Comparison of ENCODE assay signal across 18 cellular contexts in the genomic region with DNA sequence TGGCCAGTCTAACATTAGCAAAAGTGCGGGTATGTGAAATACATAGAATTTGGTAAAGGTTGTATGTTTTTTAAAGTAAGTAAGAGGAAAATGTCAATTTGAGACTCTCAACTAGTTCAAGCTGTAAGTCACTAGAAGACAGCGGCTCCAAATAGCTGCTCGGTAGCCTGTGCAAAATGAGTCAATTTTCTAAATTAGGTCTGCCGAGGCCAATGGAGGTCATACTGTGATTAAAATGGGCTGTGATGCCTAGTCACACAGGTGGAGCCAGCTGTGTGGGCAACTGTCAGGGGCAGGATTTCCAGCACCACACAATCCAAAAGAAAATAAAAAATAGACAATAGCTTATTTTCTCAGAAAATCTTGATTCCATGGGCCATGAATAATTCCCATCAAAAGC. TPM values are rescaled to one million over a fixed set of nuclear protein-coding genes. Genes with fewer than 3 reads are reported as not detected.
DNase-seq lines count a peak whose midpoint lies in the region; ATAC-seq and TF ChIP-seq lines count a peak whose summit lies in the region.
"Had no signal": no experiment of that assay in that cellular context is flagged by ENCODE, and none has a peak within 500 bp of the region (broad histone marks: within the 10 kb centered on the region; RNA-seq: fewer than 3 reads in every experiment).

No MANE protein-coding gene starts in this region.

- H3K27ac ChIP-seq in BLaER1 (no peak overlapping the region), gastrocnemius medialis (peak overlapping the region; percentile 27 to 54 (median 42))
- H3K27ac ChIP-seq: 22Rv1, PC-9 had no signal

- H3K4me1 ChIP-seq in BLaER1 (peaks cover 27% of the 10 kb centered on the region), gastrocnemius medialis (peaks cover 0 to 13% of the 10 kb centered on the region in 2 donors)

- TF ChIP-seq POLR2A in gastrocnemius medialis (IDR thresholded peaks at IDR 0.05): no peak

- H3K27me3 ChIP-seq in BLaER1 (no peaks in the 10 kb centered on the region), gastrocnemius medialis (no peaks in the 10 kb centered on the region)

- H3K9me3 ChIP-seq in BLaER1 (no peaks in the 10 kb centered on the region), gastrocnemius medialis (no peaks in the 10 kb centered on the region)

- H3K4me3 ChIP-seq in BLaER1 (no peak overlapping the region), gastrocnemius medialis (no peak overlapping the region)
- H3K4me3 ChIP-seq: PC-9 had no signal

- in situ Hi-C loops in gastrocnemius medialis (cut with MboI; ENCODE audit: low sequenced_read_pairs in 4 of 4): no loop called here

- no peak overlapping the region for H3K9ac ChIP-seq in BLaER1

- peak overlapping the region; percentile 34; the same call in 1 of the 2 replicates for H3K4me2 ChIP-seq in BLaER1
- H3K4me2 ChIP-seq: PC-9 had no signal

- peak; percentile 66 to 89 for ATAC-seq in left cardiac atrium
- peak; percentile 81 to 92 for ATAC-seq in gastrocnemius medialis
- ATAC-seq: HCT116 had no signal

- H4K20me1 ChIP-seq in BLaER1: no peaks in the 10 kb centered on the region

- DNase-seq in NCI-H748 (lab: John Stamatoyannopoulos, UW; ENCODE audit: unreplicated experiment): peak; percentile 24
- no peak for DNase-seq in NCI-H748 treated with DMSO at 0.1 percent for 48 hours (lab: John Stamatoyannopoulos, UW)
- no peak for DNase-seq in left cardiac atrium
- peak in 1 of 2 donors; percentile 17 for DNase-seq in gastrocnemius medialis
- no peak for DNase-seq in NCI-H1694 (lab: John Stamatoyannopoulos, UW)
- DNase-seq in Kasumi-1 (lab: John Stamatoyannopoulos, UW): no peak
- DNase-seq: DMS153; NCI-H1092; NCI-H1417 treated with DMSO at 0.1 percent for 48 hours; NCI-H2029; NCI-H446 treated with DMSO at 0.1 percent for 48 hours; NCI-H526; NK-92 treated with Interleukin-12 subunit alpha and Interleukin-12 subunit beta, amount 100 ng/mL, for 24 hours; PC-9 had no signal

- intact Hi-C loops in left cardiac atrium (cut with DNase I) (loop anchor here in 1 of 2 donors (10.0 kb wide), 1 partner anchor 440 kb away; no protein-coding TSS in a partner anchor), gastrocnemius medialis (cut with DNase I; ENCODE audit: low total_unique reads) (no loop called here)

- no peak for TF ChIP-seq CTCF in gastrocnemius medialis (IDR thresholded peaks at IDR 0.05 in 4 of 5, conservative IDR thresholded peaks at IDR 0.05 in 1 of 5)

- H3K36me3 ChIP-seq in BLaER1 (no peaks in the 10 kb centered on the region), gastrocnemius medialis (no peaks in the 10 kb centered on the region)

RNA-seq across cellular contexts. Expression of gene KCNA4, which starts 32.3 kb away (rescaled TPM):
- total RNA-seq in left cardiac atrium (1 to 10 TPM in 1 of 2 donors, under 1 TPM in 1; 0.94 to 1.9 TPM), gastrocnemius medialis (under 1 TPM in 1 of 4 donors, not detected in 3; 0.11 TPM)
- total RNA-seq: B cell, PC-9 had no signal
